In genomic region chr10:113947138-113948011, GRCh38 we compare ENCODE assay signal across 13 cellular contexts.
A peak's percentile ranks its signal among the peaks of the same experiment; 100 is the strongest.
DNase-seq lines count a peak whose midpoint lies in the region; ATAC-seq and TF ChIP-seq lines count a peak whose summit lies in the region.
"Had no signal": no experiment of that assay in that cellular context is flagged by ENCODE, and none has a peak within 500 bp of the region (broad histone marks: within the 10 kb centered on the region; RNA-seq: fewer than 3 reads in every experiment).

No MANE protein-coding gene starts in this region.

- no peak overlapping the region for H3K4me3 Mint-ChIP-seq in GM23338
- H3K4me3 Mint-ChIP-seq: brain; T-helper 1 cell treated with Interleukin-12 subunit alpha and Interleukin-12 subunit beta and Interleukin-4 antibody, amounts not matched to agents 30 μg/mL and 1 μg/mL, for 36 hours had no signal

- no peaks in the 10 kb centered on the region for H3K36me3 Mint-ChIP-seq in GM23338 (ENCODE audit: low read depth)
- H3K36me3 Mint-ChIP-seq: brain had no signal

- no peaks in the 10 kb centered on the region for H3K9me3 ChIP-seq in PC-3 (ENCODE audit: low read length)
- H3K9me3 ChIP-seq in heart left ventricle: no peaks in the 10 kb centered on the region
- H3K9me3 ChIP-seq: esophagus squamous epithelium had no signal

- H3K27ac ChIP-seq in GM23338 (ENCODE audit: low read depth): no peak overlapping the region
- H3K27ac ChIP-seq in PC-3 (ENCODE audit: low read length): no peak overlapping the region
- peak overlapping the region in 4 of 12 donors; percentile 6 to 41 (median 27) for H3K27ac ChIP-seq in heart left ventricle
- H3K27ac ChIP-seq: esophagus squamous epithelium had no signal

- H3K27me3 ChIP-seq in GM23338 (ENCODE audit: insufficient read depth) (no peaks in the 10 kb centered on the region), PC-3 (ENCODE audit: low read length) (no peaks in the 10 kb centered on the region), heart left ventricle (no peaks in the 10 kb centered on the region)
- H3K27me3 ChIP-seq: esophagus squamous epithelium had no signal

- POLR2A ChIA-PET in PC-3 (lab: Charles Lee; ENCODE audit: unreplicated experiment): no interaction called here

- BruUV-seq in PC-3 (replicated peaks; lab: Mats Ljungman, UMichigan): no TSS peak

- H3K36me3 ChIP-seq in GM23338 (ENCODE audit: insufficient read depth): no peaks in the 10 kb centered on the region
- H3K36me3 ChIP-seq in PC-3 (ENCODE audit: low read depth, low read length): no peaks in the 10 kb centered on the region
- H3K36me3 ChIP-seq in heart left ventricle: no peaks in the 10 kb centered on the region
- H3K36me3 ChIP-seq: esophagus squamous epithelium had no signal

- no peak overlapping the region for H3K27ac Mint-ChIP-seq in GM23338
- H3K27ac Mint-ChIP-seq: T-helper 1 cell treated with Interleukin-12 subunit alpha and Interleukin-12 subunit beta and Interleukin-4 antibody, amounts not matched to agents 30 μg/mL and 1 μg/mL, for 36 hours had no signal

- CTCF ChIA-PET in PC-3 (lab: Charles Lee): no interaction called here

- DNase-seq in GM23338 (ENCODE audit: low spot score): no peak
- DNase-seq in PC-3: peak; percentile 17
- peak in 2 of 5 donors; percentile 35 to 57 for DNase-seq in heart left ventricle
- peak; percentile 52 for DNase-seq in renal cortical epithelial cell (ENCODE audit: low read depth)
- no peak for DNase-seq in hippocampal formation (lab: John Stamatoyannopoulos, UW)
- DNase-seq in stimulated activated CD8-positive, alpha-beta memory T cell treated with anti-CD3 and anti-CD28 coated beads, Interleukin-4, amount 100 ng/mL, for 48 hours: no peak
- DNase-seq: activated CD8-positive, alpha-beta memory T cell treated with anti-CD3 and anti-CD28 coated beads, Interleukin-2, amount 50 U/mL, for 48 hours; esophagus squamous epithelium; NCI-H526 treated with DMSO at 0.1 percent for 48 hours had no signal

- H3F3A ChIP-seq in GM23338 (replicated peaks; ENCODE audit: low read depth): no peaks in the 10 kb centered on the region
- no peaks in the 10 kb centered on the region for H3F3A ChIP-seq in PC-3 (ENCODE audit: low read length, unreplicated experiment)

- TF ChIP-seq CTCF in GM23338 (conservative IDR thresholded peaks at IDR 0.05; ENCODE audit: low read depth in 2 of 2): no peak
- no peak for TF ChIP-seq CTCF in PC-3 (conservative IDR thresholded peaks at IDR 0.05; ENCODE audit: low read depth, low read length)
- no peak for TF ChIP-seq CTCF in heart left ventricle (IDR thresholded peaks at IDR 0.05)

- H3K4me1 Mint-ChIP-seq in GM23338: no peaks in the 10 kb centered on the region

- H3K27me3 Mint-ChIP-seq in GM23338 (ENCODE audit: insufficient read depth, low read depth, poor library complexity): no peaks in the 10 kb centered on the region

- no peak overlapping the region for H3K9ac ChIP-seq in PC-3 (ENCODE audit: low read length)

- H4K20me1 ChIP-seq in GM23338 (replicated peaks; ENCODE audit: insufficient read depth) (no peaks in the 10 kb centered on the region), PC-3 (ENCODE audit: low read length) (no peaks in the 10 kb centered on the region)

- H3K9me2 ChIP-seq in GM23338 (ENCODE audit: insufficient read depth) (no peaks in the 10 kb centered on the region), PC-3 (replicated peaks; ENCODE audit: low read length) (no peaks in the 10 kb centered on the region)

- H2AFZ ChIP-seq in GM23338 (peak overlapping the region; percentile 59; the same call in 1 of the 2 replicates), PC-3 (ENCODE audit: low read length) (0 out of 2 replicates have a peak overlapping the region, but pooled peaks have one; percentile 42)

- ATAC-seq in GM23338: no peak; the same call in 2 of the 3 replicates
- no peak for ATAC-seq in PC-3
- ATAC-seq in heart left ventricle: peak; percentile 47 to 81 (median 76)
- no peak for ATAC-seq in HG03571 (IDR thresholded peaks at IDR 0.05; ENCODE audit: unreplicated experiment)
- ATAC-seq in HG02884 (IDR thresholded peaks at IDR 0.05; ENCODE audit: unreplicated experiment): no peak

- no peaks in the 10 kb centered on the region for H3K4me1 ChIP-seq in GM23338 (ENCODE audit: insufficient read depth)
- H3K4me1 ChIP-seq in PC-3 (ENCODE audit: insufficient read depth, low read length): peaks cover 24% of the 10 kb centered on the region
- peaks cover 0 to 13% (median 2%) of the 10 kb centered on the region in 12 donors for H3K4me1 ChIP-seq in heart left ventricle

- 63 to 68% (median 64%) methylated on average over 11 to 13 of the region's 13 CpGs for WGBS in heart left ventricle, 4 donors

- H3K4me3 ChIP-seq in GM23338 (no peak overlapping the region), PC-3 (ENCODE audit: low read length) (no peak overlapping the region), heart left ventricle (no peak overlapping the region)
- H3K4me3 ChIP-seq: esophagus squamous epithelium had no signal

- H3K9me3 Mint-ChIP-seq in GM23338: no peaks in the 10 kb centered on the region
- H3K9me3 Mint-ChIP-seq: T-helper 1 cell treated with Interleukin-12 subunit alpha and Interleukin-12 subunit beta and Interleukin-4 antibody, amounts not matched to agents 30 μg/mL and 1 μg/mL, for 36 hours had no signal

- no peak overlapping the region for H3K4me2 ChIP-seq in GM23338
- no peak overlapping the region for H3K4me2 ChIP-seq in PC-3 (ENCODE audit: low read length)

- intact Hi-C loops in PC-3 (cut with micrococcal nuclease): no loop called here
- intact Hi-C loops in heart left ventricle (cut with DNase I): no loop called here

- H3K79me2 ChIP-seq in GM23338 (replicated peaks; ENCODE audit: insufficient read depth) (no peaks in the 10 kb centered on the region), PC-3 (ENCODE audit: low read length) (no peaks in the 10 kb centered on the region)

- no peak for TF ChIP-seq POLR2A in heart left ventricle (IDR thresholded peaks at IDR 0.05)

TF ChIP-seq in GM23338, 12 proteins besides CTCF, POLR2A, EP300 and RAD21 (continues in another document):
- TF ChIP-seq, protein P1, sequence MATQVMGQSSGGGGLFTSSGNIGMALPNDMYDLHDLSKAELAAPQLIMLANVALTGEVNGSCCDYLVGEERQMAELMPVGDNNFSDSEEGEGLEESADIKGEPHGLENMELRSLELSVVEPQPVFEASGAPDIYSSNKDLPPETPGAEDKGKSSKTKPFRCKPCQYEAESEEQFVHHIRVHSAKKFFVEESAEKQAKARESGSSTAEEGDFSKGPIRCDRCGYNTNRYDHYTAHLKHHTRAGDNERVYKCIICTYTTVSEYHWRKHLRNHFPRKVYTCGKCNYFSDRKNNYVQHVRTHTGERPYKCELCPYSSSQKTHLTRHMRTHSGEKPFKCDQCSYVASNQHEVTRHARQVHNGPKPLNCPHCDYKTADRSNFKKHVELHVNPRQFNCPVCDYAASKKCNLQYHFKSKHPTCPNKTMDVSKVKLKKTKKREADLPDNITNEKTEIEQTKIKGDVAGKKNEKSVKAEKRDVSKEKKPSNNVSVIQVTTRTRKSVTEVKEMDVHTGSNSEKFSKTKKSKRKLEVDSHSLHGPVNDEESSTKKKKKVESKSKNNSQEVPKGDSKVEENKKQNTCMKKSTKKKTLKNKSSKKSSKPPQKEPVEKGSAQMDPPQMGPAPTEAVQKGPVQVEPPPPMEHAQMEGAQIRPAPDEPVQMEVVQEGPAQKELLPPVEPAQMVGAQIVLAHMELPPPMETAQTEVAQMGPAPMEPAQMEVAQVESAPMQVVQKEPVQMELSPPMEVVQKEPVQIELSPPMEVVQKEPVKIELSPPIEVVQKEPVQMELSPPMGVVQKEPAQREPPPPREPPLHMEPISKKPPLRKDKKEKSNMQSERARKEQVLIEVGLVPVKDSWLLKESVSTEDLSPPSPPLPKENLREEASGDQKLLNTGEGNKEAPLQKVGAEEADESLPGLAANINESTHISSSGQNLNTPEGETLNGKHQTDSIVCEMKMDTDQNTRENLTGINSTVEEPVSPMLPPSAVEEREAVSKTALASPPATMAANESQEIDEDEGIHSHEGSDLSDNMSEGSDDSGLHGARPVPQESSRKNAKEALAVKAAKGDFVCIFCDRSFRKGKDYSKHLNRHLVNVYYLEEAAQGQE (IDR thresholded peaks at IDR 0.05; ENCODE audit: unreplicated experiment): no peak
- no peak for TF ChIP-seq JUNB (IDR thresholded peaks at IDR 0.05; ENCODE audit: unreplicated experiment)
- TF ChIP-seq ZNF331 (CRISPR knock-in tag; IDR thresholded peaks at IDR 0.05; ENCODE audit: low read depth): no peak
- no peak for TF ChIP-seq ZNF114 (CRISPR knock-in tag; IDR thresholded peaks at IDR 0.05)

Comparison
In these comparisons a context has a peak if more than half of its experiments do, and no peak if none do; other contexts are left out.
1. ATAC-seq: peak in heart left ventricle (4 of 4); none in GM23338 (single experiment), PC-3 (single experiment), HG03571 (single experiment) and HG02884 (single experiment).
2. DNase-seq: peak in PC-3 (single experiment) and renal cortical epithelial cell (single experiment); none in GM23338 (single experiment), hippocampal formation (0 of 2) and stimulated activated CD8-positive, alpha-beta memory T cell treated with anti-CD3 and anti-CD28 coated beads, Interleukin-4, amount 100 ng/mL, for 48 hours (single experiment).